Comparison of ENCODE assay signal across 20 cellular contexts in genomic region chr4:8390604-8391003, GRCh38.
"Had no signal": no experiment of that assay in that cellular context is flagged by ENCODE, and none has a peak within 500 bp of the region (broad histone marks: within the 10 kb centered on the region; RNA-seq: fewer than 3 reads in every experiment).

No MANE protein-coding gene starts in this region.

- H3K9me3 ChIP-seq: colonic mucosa, left lung, mucosa of descending colon, neutrophil, pancreas, sigmoid colon, spleen, tibial nerve, uterus had no signal

- H3K27ac ChIP-seq: colonic mucosa, left lung, neutrophil, pancreas, spleen, tibial nerve had no signal

- H3K4me1 ChIP-seq: colonic mucosa, pancreas had no signal

- H3K27me3 ChIP-seq: colonic mucosa, left lung, neutrophil, pancreas, sigmoid colon, spleen, tibial nerve, uterus had no signal

- H3K27ac Mint-ChIP-seq: activated CD4-positive, alpha-beta memory T cell treated with anti-CD3 and anti-CD28 coated beads for 36 hours; activated CD4-positive, alpha-beta T cell treated with anti-CD3 and anti-CD28 coated beads for 36 hours; activated naive CD4-positive, alpha-beta T cell treated with anti-CD3 and anti-CD28 coated beads for 36 hours; activated naive CD8-positive, alpha-beta T cell treated with anti-CD3 and anti-CD28 coated beads, Interleukin-2, amount 50 U/mL, for 24 hours; activated T-helper 2 cell treated with anti-CD3 and anti-CD28 coated beads, Interferon-gamma antibody, Interleukin-2, Interleukin-4, amounts not matched to agents 10 μg/mL and 5 μg/mL and 100 μg/mL, durations not matched to agents 14 hours and 24 hours and 36 hours; naive thymus-derived CD4-positive, alpha-beta T cell; T-cell; WTC11 had no signal

- H3K36me3 ChIP-seq: colonic mucosa, uterus had no signal

- H3K4me1 Mint-ChIP-seq: central memory CD8-positive, alpha-beta T cell; naive thymus-derived CD4-positive, alpha-beta T cell; T-cell had no signal

- ATAC-seq: activated CD4-positive, alpha-beta T cell treated with anti-CD3 and anti-CD28 coated beads for 36 hours; activated naive CD8-positive, alpha-beta T cell treated with anti-CD3 and anti-CD28 coated beads, Interleukin-2, amount 50 U/mL, for 24 hours; left lung; mucosa of descending colon; naive thymus-derived CD4-positive, alpha-beta T cell; pancreas; T-cell; WTC11 had no signal

- H3K27me3 Mint-ChIP-seq: activated CD4-positive, alpha-beta memory T cell treated with anti-CD3 and anti-CD28 coated beads for 36 hours; activated CD4-positive, alpha-beta T cell treated with anti-CD3 and anti-CD28 coated beads for 36 hours; activated naive CD8-positive, alpha-beta T cell treated with anti-CD3 and anti-CD28 coated beads, Interleukin-2, amount 50 U/mL, for 24 hours; central memory CD8-positive, alpha-beta T cell; naive thymus-derived CD4-positive, alpha-beta T cell; T-cell had no signal

- DNase-seq: activated CD4-positive, alpha-beta memory T cell treated with anti-CD3 and anti-CD28 coated beads for 36 hours; activated CD4-positive, alpha-beta T cell treated with anti-CD3 and anti-CD28 coated beads for 36 hours; activated naive CD4-positive, alpha-beta T cell treated with anti-CD3 and anti-CD28 coated beads for 36 hours; activated naive CD8-positive, alpha-beta T cell treated with anti-CD3 and anti-CD28 coated beads, Interleukin-2, amount 50 U/mL, for 24 hours; colonic mucosa; foreskin melanocyte; left lung; mucosa of descending colon; naive thymus-derived CD4-positive, alpha-beta T cell; pancreas; sigmoid colon; spleen; stimulated activated naive CD4-positive, alpha-beta T cell; T-cell; uterus had no signal

- H3K9me3 Mint-ChIP-seq: activated CD4-positive, alpha-beta memory T cell treated with anti-CD3 and anti-CD28 coated beads for 36 hours; activated naive CD4-positive, alpha-beta T cell treated with anti-CD3 and anti-CD28 coated beads for 36 hours; activated naive CD8-positive, alpha-beta T cell treated with anti-CD3 and anti-CD28 coated beads, Interleukin-2, amount 50 U/mL, for 24 hours; activated T-helper 2 cell treated with anti-CD3 and anti-CD28 coated beads, Interferon-gamma antibody, Interleukin-2, Interleukin-4, amounts not matched to agents 10 μg/mL and 5 μg/mL and 100 μg/mL, durations not matched to agents 14 hours and 24 hours and 36 hours; central memory CD8-positive, alpha-beta T cell; naive thymus-derived CD4-positive, alpha-beta T cell; T-cell; WTC11 had no signal

- H3K4me3 Mint-ChIP-seq: activated CD4-positive, alpha-beta memory T cell treated with anti-CD3 and anti-CD28 coated beads for 36 hours; activated CD4-positive, alpha-beta T cell treated with anti-CD3 and anti-CD28 coated beads for 36 hours; activated naive CD4-positive, alpha-beta T cell treated with anti-CD3 and anti-CD28 coated beads for 36 hours; activated naive CD8-positive, alpha-beta T cell treated with anti-CD3 and anti-CD28 coated beads, Interleukin-2, amount 50 U/mL, for 24 hours; central memory CD8-positive, alpha-beta T cell; naive thymus-derived CD4-positive, alpha-beta T cell; T-cell; WTC11 had no signal

- H3K36me3 Mint-ChIP-seq: WTC11 had no signal

- H3K4me3 ChIP-seq: colonic mucosa, left lung, mucosa of descending colon, pancreas, sigmoid colon, spleen, tibial nerve, uterus had no signal
